2 cellular contexts compared by ENCODE assay signal in genomic region chr11:124746621-124747243, GRCh38.
A peak's percentile ranks its signal among the peaks of the same experiment; 100 is the strongest.
TF ChIP-seq lines count a peak whose summit lies in the region.

No MANE protein-coding gene starts in this region.

TF ChIP-seq in WTC11, 78 proteins besides CTCF, POLR2A, EP300 and RAD21 (continued from another document):
- peak; percentile 61; the same call in 1 of the 2 replicates for TF ChIP-seq ARID4B (CRISPR knock-in tag; IDR thresholded peaks at IDR 0.05; ENCODE audit: borderline replicate concordance)
- 0 out of 2 replicates have a peak, but pooled peaks have one; percentile 36 for TF ChIP-seq GABPB1 (CRISPR knock-in tag; IDR thresholded peaks at IDR 0.05)
- peak; percentile 43; the same call in 1 of the 2 replicates for TF ChIP-seq ZNF532 (CRISPR knock-in tag; IDR thresholded peaks at IDR 0.05; ENCODE audit: borderline replicate concordance)
- no peak for TF ChIP-seq NR1H2 (CRISPR knock-in tag; IDR thresholded peaks at IDR 0.05)
- TF ChIP-seq ZNF219 (CRISPR knock-in tag; IDR thresholded peaks at IDR 0.05; ENCODE audit: borderline replicate concordance): no peak

TF ChIP-seq in HepG2, 621 proteins besides CTCF, POLR2A, EP300 and RAD21 (continued from another document and continues in another):
- no peak for TF ChIP-seq MTERF4 (CRISPR knock-in tag; IDR thresholded peaks at IDR 0.05)
- no peak for TF ChIP-seq SRSF4 (IDR thresholded peaks at IDR 0.05; ENCODE audit: low read depth, low read length, poor library complexity, severe bottlenecking)
- 0 out of 2 replicates have a peak, but pooled peaks have one; percentile 29 for TF ChIP-seq ZBTB43 (CRISPR knock-in tag; conservative IDR thresholded peaks at IDR 0.05)
- TF ChIP-seq TEAD3 (CRISPR knock-in tag; optimal IDR thresholded peaks at IDR 0.05; ENCODE audit: borderline replicate concordance): peak; percentile 77
- TF ChIP-seq TERF1 (CRISPR knock-in tag; IDR thresholded peaks at IDR 0.05): no peak
- TF ChIP-seq IRF9 (CRISPR knock-in tag; IDR thresholded peaks at IDR 0.05; ENCODE audit: borderline replicate concordance): peak; percentile 58; the same call in 1 of the 2 replicates
- TF ChIP-seq CREB1 (IDR thresholded peaks at IDR 0.05): no peak
- no peak for TF ChIP-seq CREB1 (CRISPR knock-in tag; IDR thresholded peaks at IDR 0.05)
- peak; percentile 50; the same call in 1 of the 2 replicates for TF ChIP-seq NFATC3 (CRISPR knock-in tag; IDR thresholded peaks at IDR 0.05)
- no peak for TF ChIP-seq ZNF766 (CRISPR knock-in tag; IDR thresholded peaks at IDR 0.05; ENCODE audit: borderline replicate concordance)
- TF ChIP-seq ETV5 (CRISPR knock-in tag; IDR thresholded peaks at IDR 0.05; ENCODE audit: borderline replicate concordance): peak; percentile 73; the same call in 1 of the 2 replicates
- no peak for TF ChIP-seq E2F1 (CRISPR knock-in tag; IDR thresholded peaks at IDR 0.05)
- no peak for TF ChIP-seq KLF9 (CRISPR knock-in tag; IDR thresholded peaks at IDR 0.05; ENCODE audit: low read depth)
- 0 out of 2 replicates have a peak, but pooled peaks have one; percentile 11 for TF ChIP-seq TFDP2 (CRISPR knock-in tag; IDR thresholded peaks at IDR 0.05)
- peak; percentile 59 for TF ChIP-seq ZNF143 (CRISPR knock-in tag; IDR thresholded peaks at IDR 0.05)
- no peak for TF ChIP-seq TP53 (CRISPR knock-in tag; conservative IDR thresholded peaks at IDR 0.05)
- peak; percentile 51; the same call in 1 of the 2 replicates for TF ChIP-seq ZGPAT (CRISPR knock-in tag; IDR thresholded peaks at IDR 0.05)
- peak; percentile 66 for TF ChIP-seq HDAC1 (CRISPR knock-in tag; IDR thresholded peaks at IDR 0.05)
- TF ChIP-seq CREB3 (CRISPR knock-in tag; IDR thresholded peaks at IDR 0.05): 0 out of 2 replicates have a peak, but pooled peaks have one; percentile 55
- TF ChIP-seq FOXA1 (IDR thresholded peaks at IDR 0.05): no peak
- TF ChIP-seq FOXA1 (CRISPR knock-in tag; IDR thresholded peaks at IDR 0.05): 0 out of 2 replicates have a peak, but pooled peaks have one; percentile 6
- 0 out of 2 replicates have a peak, but pooled peaks have one; percentile 21 for TF ChIP-seq ZNF124 (CRISPR knock-in tag; IDR thresholded peaks at IDR 0.05)
- peak; percentile 18 for TF ChIP-seq ZNF883 (CRISPR knock-in tag; IDR thresholded peaks at IDR 0.05; ENCODE audit: not compliant biosample characterization)
- TF ChIP-seq MLLT10 (CRISPR knock-in tag; IDR thresholded peaks at IDR 0.05): no peak
- no peak for TF ChIP-seq PRDM4 (CRISPR knock-in tag; IDR thresholded peaks at IDR 0.05; ENCODE audit: borderline replicate concordance)
- no peak for TF ChIP-seq TRIM24 (CRISPR knock-in tag; IDR thresholded peaks at IDR 0.05)
- peak; percentile 16; the same call in 1 of the 2 replicates for TF ChIP-seq ZNF256 (CRISPR knock-in tag; conservative IDR thresholded peaks at IDR 0.05)
- no peak for TF ChIP-seq ZNF296 (CRISPR knock-in tag; conservative IDR thresholded peaks at IDR 0.05)
- no peak for TF ChIP-seq NR1H2 (CRISPR knock-in tag; IDR thresholded peaks at IDR 0.05; ENCODE audit: borderline replicate concordance, low read depth)
- no peak for TF ChIP-seq ZNF879 (CRISPR knock-in tag; IDR thresholded peaks at IDR 0.05)
- no peak for TF ChIP-seq TAF15 (IDR thresholded peaks at IDR 0.05; ENCODE audit: low read depth, low read length, poor library complexity, severe bottlenecking)
- TF ChIP-seq ZNF326 (CRISPR knock-in tag; IDR thresholded peaks at IDR 0.05; ENCODE audit: borderline replicate concordance): no peak
- no peak for TF ChIP-seq NCOA1 (CRISPR knock-in tag; IDR thresholded peaks at IDR 0.05)
- TF ChIP-seq FOXC1 (CRISPR knock-in tag; IDR thresholded peaks at IDR 0.05; ENCODE audit: borderline replicate concordance): no peak
- 0 out of 2 replicates have a peak, but pooled peaks have one; percentile 16 for TF ChIP-seq DNMT3B (CRISPR knock-in tag; conservative IDR thresholded peaks at IDR 0.05)
- no peak for TF ChIP-seq CSRNP2 (CRISPR knock-in tag; conservative IDR thresholded peaks at IDR 0.05; ENCODE audit: low read depth)
- no peak for TF ChIP-seq ZBTB7A (CRISPR knock-in tag; IDR thresholded peaks at IDR 0.05)
- TF ChIP-seq ZSCAN25 (CRISPR knock-in tag; IDR thresholded peaks at IDR 0.05): peak; percentile 33; the same call in 1 of the 2 replicates
- no peak for TF ChIP-seq ZNF264 (CRISPR knock-in tag; IDR thresholded peaks at IDR 0.05)
- TF ChIP-seq NKX3-1 (CRISPR knock-in tag; IDR thresholded peaks at IDR 0.05): no peak
- TF ChIP-seq ZNF503 (CRISPR knock-in tag; IDR thresholded peaks at IDR 0.05): 0 out of 2 replicates have a peak, but pooled peaks have one; percentile 54
- TF ChIP-seq CCDC6 (CRISPR knock-in tag; IDR thresholded peaks at IDR 0.05): no peak
- no peak for TF ChIP-seq ZNF552 (CRISPR knock-in tag; IDR thresholded peaks at IDR 0.05; ENCODE audit: borderline replicate concordance)
- 0 out of 2 replicates have a peak, but pooled peaks have one; percentile 25 for TF ChIP-seq ZBTB20 (CRISPR knock-in tag; IDR thresholded peaks at IDR 0.05; ENCODE audit: borderline replicate concordance, low read depth)
- no peak for TF ChIP-seq SCMH1 (CRISPR knock-in tag; IDR thresholded peaks at IDR 0.05; ENCODE audit: borderline replicate concordance)
